In the genomic region with DNA sequence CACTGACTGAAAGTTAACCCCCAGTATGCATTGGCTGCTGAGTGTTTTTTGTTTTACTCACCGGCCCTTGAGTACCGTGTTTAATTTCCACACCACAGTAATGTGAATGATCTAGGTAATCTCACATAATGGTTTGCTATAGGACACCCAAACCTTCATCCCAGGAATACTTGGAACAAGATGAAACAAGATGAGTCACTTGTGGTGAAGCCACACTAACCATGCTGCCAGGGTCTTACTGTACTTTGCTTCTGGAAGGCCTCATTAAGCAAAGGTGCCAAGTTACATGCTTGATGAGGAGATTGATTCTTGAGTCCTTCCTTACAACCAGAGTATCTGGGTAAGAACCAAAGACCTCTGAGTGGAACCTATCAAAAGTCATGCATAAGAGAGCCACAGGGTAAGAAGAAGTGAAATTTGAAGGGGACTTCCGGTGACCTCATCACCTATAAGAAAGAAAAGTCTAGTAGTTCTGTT, we compare ENCODE assay signal across 1 cellular context.
TF ChIP-seq lines count a peak whose summit lies in the region.

No MANE protein-coding gene starts in this region.

TF ChIP-seq in IMR-90, 13 proteins besides CTCF, POLR2A, EP300 and RAD21 (continued from another document):
- TF ChIP-seq MAZ (IDR thresholded peaks at IDR 0.05; ENCODE audit: borderline replicate concordance, low read depth, low read length) (no peak), CHD1 (IDR thresholded peaks at IDR 0.05; ENCODE audit: low read depth, low read length) (no peak), ELK1 (IDR thresholded peaks at IDR 0.05; ENCODE audit: borderline replicate concordance, low read depth, low read length) (no peak), FOS (IDR thresholded peaks at IDR 0.05; ENCODE audit: low read depth, low read length) (no peak), NFE2L2 (IDR thresholded peaks at IDR 0.05; ENCODE audit: low read depth, low read length) (no peak), MAFK (IDR thresholded peaks at IDR 0.05; ENCODE audit: low read depth, low read length) (no peak), SMC3 (IDR thresholded peaks at IDR 0.05; ENCODE audit: low read depth, low read length) (no peak), RFX5 (IDR thresholded peaks at IDR 0.05; ENCODE audit: low read depth, low read length) (no peak), CEBPB (IDR thresholded peaks at IDR 0.05; ENCODE audit: low read depth, low read length) (no peak)
